Comparison of ENCODE assay signal across 27 cellular contexts in the genomic region with DNA sequence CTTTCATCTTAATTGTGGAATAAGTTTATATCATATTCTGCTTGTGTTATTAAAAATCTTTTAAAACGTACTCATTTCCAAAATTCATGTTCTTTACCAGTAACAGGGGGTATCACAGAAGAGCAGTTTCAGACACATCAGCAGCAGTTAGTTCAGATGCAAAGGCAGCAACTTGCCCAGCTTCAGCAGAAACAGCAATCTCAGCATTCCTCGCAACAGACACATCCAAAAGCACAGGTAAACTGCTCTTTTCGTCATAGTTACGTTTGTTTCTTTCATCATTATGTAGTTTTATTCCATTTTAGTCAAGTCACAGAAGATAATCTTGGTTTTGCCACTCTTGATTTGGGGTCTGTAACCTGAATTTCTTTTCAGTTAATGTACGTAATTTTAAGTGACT.
"Had no signal": no experiment of that assay in that cellular context is flagged by ENCODE, and none has a peak within 500 bp of the region (broad histone marks: within the 10 kb centered on the region; RNA-seq: fewer than 3 reads in every experiment).

No MANE protein-coding gene starts in this region.

- H3K27me3 ChIP-seq: adrenal gland, esophagus squamous epithelium, gastroesophageal sphincter, vagina had no signal

- ATAC-seq: activated CD8-positive, alpha-beta memory T cell treated with anti-CD3 and anti-CD28 coated beads, Interleukin-2, amount 10 ng/mL, durations not matched to agents 7 days and 5 days; activated CD8-positive, alpha-beta T cell treated with anti-CD3 and anti-CD28 coated beads for 36 hours; activated naive CD4-positive, alpha-beta T cell treated with anti-CD3 and anti-CD28 coated beads, Interleukin-2, amount 50 U/mL, for 72 hours; gastroesophageal sphincter; left cardiac atrium had no signal

- H3K4me3 ChIP-seq: adrenal gland, coronary artery, esophagus squamous epithelium, gastroesophageal sphincter, thoracic aorta, vagina had no signal

- H3K4me1 ChIP-seq: adrenal gland, esophagus squamous epithelium, gastroesophageal sphincter, vagina had no signal

- H3K9me3 ChIP-seq: adrenal gland, esophagus squamous epithelium, gastroesophageal sphincter, thoracic aorta, vagina had no signal

- DNase-seq: activated CD4-positive, alpha-beta T cell treated with anti-CD3 and anti-CD28 coated beads, Interleukin-2, amount 10 ng/mL, durations not matched to agents 7 days and 5 days; activated CD4-positive, CD25-positive, alpha-beta regulatory T cell treated with anti-CD3 and anti-CD28 coated beads, Interleukin-2, amount 50 U/mL, for 72 hours; activated CD8-positive, alpha-beta memory T cell treated with anti-CD3 and anti-CD28 coated beads, Interleukin-2, amount 10 ng/mL, durations not matched to agents 7 days and 5 days; activated CD8-positive, alpha-beta T cell treated with anti-CD3 and anti-CD28 coated beads for 36 hours; activated gamma-delta T cell; activated T-cell treated with anti-CD3 and anti-CD28 coated beads for 4 hours; endodermal cell; esophagus squamous epithelium; head of caudate nucleus; hypothalamus; islet precursor cell; left cardiac atrium; naive B cell; occipital lobe; posterior cingulate gyrus; small intestine; stimulated activated CD4-positive, alpha-beta T cell treated with anti-CD3 and anti-CD28 coated beads, Interleukin-15, amount 100 ng/mL, for 24 hours; stimulated activated CD4-positive, alpha-beta T cell treated with anti-CD3 and anti-CD28 coated beads, Interleukin-2, amount 100 ng/mL, for 48 hours; stimulated activated CD8-positive, alpha-beta memory T cell treated with anti-CD3 and anti-CD28 coated beads, Interleukin-4, amount 100 ng/mL, for 48 hours; stimulated activated naive CD4-positive, alpha-beta T cell treated with Interleukin-2 at 50 U/mL for 16 hours; WERI-Rb-1 had no signal

- H3K27ac ChIP-seq: adrenal gland, coronary artery, gastroesophageal sphincter, thoracic aorta, vagina, WERI-Rb-1 had no signal
